Comparison of ENCODE assay signal across 9 cellular contexts in the genomic region with DNA sequence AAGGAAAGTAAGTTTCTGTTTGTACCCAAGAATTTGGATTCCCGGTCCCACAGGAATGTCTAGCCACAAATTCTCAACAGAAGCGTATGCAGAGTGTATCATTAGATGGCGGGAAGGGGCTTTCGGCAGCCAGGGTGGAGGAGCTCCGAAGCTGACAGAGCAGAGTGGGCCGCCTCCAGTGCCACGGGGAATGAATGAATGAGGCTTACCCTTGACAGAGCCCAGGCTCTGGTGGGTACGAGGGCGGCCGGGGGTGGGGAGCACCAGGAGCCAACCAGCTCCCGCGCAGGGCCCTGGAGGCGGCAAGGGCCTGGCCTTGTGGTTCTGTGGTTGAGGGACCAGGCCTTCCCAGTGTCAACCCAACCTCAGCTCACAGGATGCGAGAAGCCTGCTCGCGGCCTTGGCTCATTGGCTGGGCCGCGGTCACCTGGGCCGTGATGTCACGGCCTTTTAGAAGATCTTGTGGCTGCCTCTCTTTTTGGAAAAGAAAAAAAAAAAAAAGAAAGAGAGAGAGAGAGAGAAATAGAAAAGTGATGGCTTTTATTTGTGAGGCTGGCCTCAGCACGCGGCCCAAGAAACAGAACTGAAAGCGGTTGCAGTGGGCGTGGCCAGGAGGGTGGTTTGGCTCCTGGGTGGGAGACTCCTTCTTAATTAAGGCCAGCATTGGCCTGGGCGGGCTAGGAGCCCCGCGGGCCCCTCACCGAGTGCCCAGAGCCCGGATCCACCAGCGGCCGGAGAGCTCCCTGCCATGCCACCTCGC.
DNase-seq lines count a peak whose midpoint lies in the region; ATAC-seq lines count a peak whose summit lies in the region.
"Had no signal": no experiment of that assay in that cellular context is flagged by ENCODE, and none has a peak within 500 bp of the region (broad histone marks: within the 10 kb centered on the region; RNA-seq: fewer than 3 reads in every experiment).

No MANE protein-coding gene starts in this region.

- peak; percentile 92 for ATAC-seq in GM18498 (IDR thresholded peaks at IDR 0.05; ENCODE audit: unreplicated experiment)
- peak; percentile 87 for ATAC-seq in HG02610 (IDR thresholded peaks at IDR 0.05; ENCODE audit: unreplicated experiment)
- ATAC-seq: Panc1 had no signal

- peak; percentile 89 for DNase-seq in NOMO-1 treated with dmso at 0.1 percent for 144 hours (lab: John Stamatoyannopoulos, UW; ENCODE audit: unreplicated experiment)
- DNase-seq in activated effector memory CD4-positive, alpha-beta T cell treated with anti-CD3 and anti-CD28 coated beads, Interleukin-2, amount 50 U/mL, for 16 hours: peak; percentile 93
- peak; percentile 40 for DNase-seq in non-pigmented ciliary epithelial cell (ENCODE audit: low read depth)
- no peak for DNase-seq in NCI-H345 treated with DMSO at 0.1 percent for 48 hours (lab: John Stamatoyannopoulos, UW; ENCODE audit: unreplicated experiment)
- DNase-seq in DMS79 (lab: John Stamatoyannopoulos, UW): no peak
- DNase-seq in NCI-H510A (lab: John Stamatoyannopoulos, UW): no peak

Comparison
In these comparisons a context has a peak if more than half of its experiments do, and no peak if none do; other contexts are left out.
1. DNase-seq: peak in NOMO-1 treated with dmso at 0.1 percent for 144 hours (single experiment), activated effector memory CD4-positive, alpha-beta T cell treated with anti-CD3 and anti-CD28 coated beads, Interleukin-2, amount 50 U/mL, for 16 hours (single experiment) and non-pigmented ciliary epithelial cell (single experiment); none in NCI-H345 treated with DMSO at 0.1 percent for 48 hours (single experiment), DMS79 (single experiment) and NCI-H510A (single experiment).